In genomic region chr3:194876403-194877165, GRCh38 we compare ENCODE assay signal across 18 cellular contexts.
DNase-seq lines count a peak whose midpoint lies in the region; TF ChIP-seq lines count a peak whose summit lies in the region.
"Had no signal": no experiment of that assay in that cellular context is flagged by ENCODE, and none has a peak within 500 bp of the region (broad histone marks: within the 10 kb centered on the region; RNA-seq: fewer than 3 reads in every experiment).

No MANE protein-coding gene starts in this region.

- no peak overlapping the region for H3K4me3 Mint-ChIP-seq in activated CD4-positive, alpha-beta memory T cell treated with anti-CD3 and anti-CD28 coated beads, Interleukin-2, amount 10 ng/mL, durations not matched to agents 7 days and 5 days
- H3K4me3 Mint-ChIP-seq in activated CD4-positive, alpha-beta memory T cell treated with anti-CD3 and anti-CD28 coated beads for 36 hours = no peak overlapping the region
- peak overlapping the region; percentile 22 for H3K4me3 Mint-ChIP-seq in glutamatergic neuron (ENCODE audit: unreplicated experiment)

- H3K4me3 ChIP-seq in MG63 (no peak overlapping the region), skeletal muscle tissue (ENCODE audit: low read length in 3 of 3) (no peak overlapping the region)
- H3K4me3 ChIP-seq: BLaER1 had no signal

- no peaks in the 10 kb centered on the region for H3K9me3 ChIP-seq in MG63
- H3K9me3 ChIP-seq in skeletal muscle tissue (ENCODE audit: control insufficient read depth in 3 of 3, low read length in 3 of 3) = no peaks in the 10 kb centered on the region
- H3K9me3 ChIP-seq: BLaER1 had no signal

- peak; percentile 12 for DNase-seq in activated CD4-positive, alpha-beta memory T cell treated with anti-CD3 and anti-CD28 coated beads, Interleukin-2, amount 10 ng/mL, durations not matched to agents 7 days and 5 days
- no peak for DNase-seq in activated CD4-positive, alpha-beta memory T cell treated with anti-CD3 and anti-CD28 coated beads for 36 hours
- DNase-seq in MG63 (peak; percentile 81), glutamatergic neuron (no peak), midbrain (lab: John Stamatoyannopoulos, UW) (no peak), NCI-H2196 (lab: John Stamatoyannopoulos, UW; ENCODE audit: unreplicated experiment) (no peak), amniotic stem cell (lab: John Stamatoyannopoulos, UW) (no peak)
- DNase-seq: EL, HCEC 1CT, Karpas-422, NCI-H1417 treated with DMSO at 0.1 percent for 48 hours, NCI-H2029, NCI-H2171 treated with DMSO at 0.1 percent for 48 hours, NCI-H510A, NCI-H82 had no signal

- no peaks in the 10 kb centered on the region for H3K27me3 Mint-ChIP-seq in activated CD4-positive, alpha-beta memory T cell treated with anti-CD3 and anti-CD28 coated beads, Interleukin-2, amount 10 ng/mL, durations not matched to agents 7 days and 5 days
- H3K27me3 Mint-ChIP-seq in activated CD4-positive, alpha-beta memory T cell treated with anti-CD3 and anti-CD28 coated beads for 36 hours = peaks cover 6% of the 10 kb centered on the region
- H3K27me3 Mint-ChIP-seq in glutamatergic neuron (ENCODE audit: unreplicated experiment) = peaks cover 26% of the 10 kb centered on the region

- TF ChIP-seq CTCF in glutamatergic neuron (IDR thresholded peaks at IDR 0.05; ENCODE audit: partially characterized antibody, unreplicated experiment) = no peak

- H3K27ac Mint-ChIP-seq in activated CD4-positive, alpha-beta memory T cell treated with anti-CD3 and anti-CD28 coated beads, Interleukin-2, amount 10 ng/mL, durations not matched to agents 7 days and 5 days = no peak overlapping the region
- no peak overlapping the region for H3K27ac Mint-ChIP-seq in activated CD4-positive, alpha-beta memory T cell treated with anti-CD3 and anti-CD28 coated beads for 36 hours
- H3K27ac Mint-ChIP-seq in glutamatergic neuron (ENCODE audit: unreplicated experiment) = peak overlapping the region; percentile 63

- no peaks in the 10 kb centered on the region for H3K27me3 ChIP-seq in MG63
- H3K27me3 ChIP-seq in skeletal muscle tissue (ENCODE audit: control insufficient read depth in 3 of 3, insufficient read depth in 3 of 3, low read length in 3 of 3) = no peaks in the 10 kb centered on the region
- H3K27me3 ChIP-seq: BLaER1 had no signal

- H3K9ac ChIP-seq in skeletal muscle tissue (ENCODE audit: low read depth in 1 of 3, low read length in 3 of 3) = no peak overlapping the region
- H3K9ac ChIP-seq: BLaER1 had no signal

- H3K4me1 Mint-ChIP-seq in activated CD4-positive, alpha-beta memory T cell treated with anti-CD3 and anti-CD28 coated beads, Interleukin-2, amount 10 ng/mL, durations not matched to agents 7 days and 5 days = peaks cover 3% of the 10 kb centered on the region
- H3K4me1 Mint-ChIP-seq in activated CD4-positive, alpha-beta memory T cell treated with anti-CD3 and anti-CD28 coated beads for 36 hours (ENCODE audit: low read depth) = peaks cover 11% of the 10 kb centered on the region
- peaks cover 78% of the 10 kb centered on the region for H3K4me1 Mint-ChIP-seq in glutamatergic neuron (ENCODE audit: low read depth, unreplicated experiment)

- no peaks in the 10 kb centered on the region for H3K36me3 Mint-ChIP-seq in activated CD4-positive, alpha-beta memory T cell treated with anti-CD3 and anti-CD28 coated beads, Interleukin-2, amount 10 ng/mL, durations not matched to agents 7 days and 5 days (ENCODE audit: low read depth)
- H3K36me3 Mint-ChIP-seq in activated CD4-positive, alpha-beta memory T cell treated with anti-CD3 and anti-CD28 coated beads for 36 hours = no peaks in the 10 kb centered on the region
- no peaks in the 10 kb centered on the region for H3K36me3 Mint-ChIP-seq in glutamatergic neuron (ENCODE audit: unreplicated experiment)

- H3K4me1 ChIP-seq in skeletal muscle tissue (ENCODE audit: control insufficient read depth in 3 of 3, insufficient read depth in 3 of 3, low read length in 3 of 3) = peaks cover 41 to 47% (median 41%) of the 10 kb centered on the region in 3 donors

- H3K9me3 Mint-ChIP-seq in activated CD4-positive, alpha-beta memory T cell treated with anti-CD3 and anti-CD28 coated beads, Interleukin-2, amount 10 ng/mL, durations not matched to agents 7 days and 5 days = no peaks in the 10 kb centered on the region
- no peaks in the 10 kb centered on the region for H3K9me3 Mint-ChIP-seq in activated CD4-positive, alpha-beta memory T cell treated with anti-CD3 and anti-CD28 coated beads for 36 hours
- H3K9me3 Mint-ChIP-seq in glutamatergic neuron (ENCODE audit: unreplicated experiment) = peaks cover 18% of the 10 kb centered on the region

- POLR2A ChIA-PET in activated CD4-positive, alpha-beta memory T cell treated with anti-CD3 and anti-CD28 coated beads, Interleukin-2, amount 10 ng/mL, durations not matched to agents 7 days and 5 days (lab: Charles Lee) = no interaction called here
- POLR2A ChIA-PET in activated CD4-positive, alpha-beta memory T cell treated with anti-CD3 and anti-CD28 coated beads for 36 hours (lab: Charles Lee) = no interaction called here

- H3K36me3 ChIP-seq in MG63 (no peaks in the 10 kb centered on the region), skeletal muscle tissue (ENCODE audit: control insufficient read depth in 3 of 3, insufficient read depth in 3 of 3, low read length in 3 of 3) (no peaks in the 10 kb centered on the region)
- H3K36me3 ChIP-seq: BLaER1 had no signal

- peak overlapping the region; percentile 44 for H3K27ac ChIP-seq in skeletal muscle tissue (ENCODE audit: low read depth, low read length)
- H3K27ac ChIP-seq: 22Rv1, BLaER1 had no signal

- CTCF ChIA-PET in activated CD4-positive, alpha-beta memory T cell treated with anti-CD3 and anti-CD28 coated beads, Interleukin-2, amount 10 ng/mL, durations not matched to agents 7 days and 5 days (lab: Charles Lee) = no interaction called here
- CTCF ChIA-PET in activated CD4-positive, alpha-beta memory T cell treated with anti-CD3 and anti-CD28 coated beads for 36 hours (lab: Charles Lee) = no interaction called here

- intact Hi-C loops in activated CD4-positive, alpha-beta memory T cell treated with anti-CD3 and anti-CD28 coated beads for 36 hours (cut with micrococcal nuclease) = no loop called here

Comparison
In these comparisons a context has a peak if more than half of its experiments do, and no peak if none do; other contexts are left out.
1. DNase-seq: peak in activated CD4-positive, alpha-beta memory T cell treated with anti-CD3 and anti-CD28 coated beads, Interleukin-2, amount 10 ng/mL, durations not matched to agents 7 days and 5 days (single experiment) and MG63 (single experiment); none in activated CD4-positive, alpha-beta memory T cell treated with anti-CD3 and anti-CD28 coated beads for 36 hours (single experiment), glutamatergic neuron (single experiment), midbrain (single experiment), NCI-H2196 (single experiment) and amniotic stem cell (single experiment).